8 cellular contexts compared by ENCODE assay signal in genomic region chr6:30688569-30688968, GRCh38. TPM values are rescaled to one million over a fixed set of nuclear protein-coding genes. Genes with fewer than 3 reads are reported as not detected.
DNase-seq lines count a peak whose midpoint lies in the region; ATAC-seq and TF ChIP-seq lines count a peak whose summit lies in the region.

No MANE protein-coding gene starts in this region.

- H3K4me2 ChIP-seq in hepatocyte, result peak overlapping the region; percentile 93

- H3K4me1 ChIP-seq in hepatocyte (ENCODE audit: insufficient read depth) (peaks cover 28% of the 10 kb centered on the region), stomach smooth muscle (ENCODE audit: control insufficient read depth, insufficient read depth, low read length) (peaks cover 54% of the 10 kb centered on the region)

- H3K27ac Mint-ChIP-seq in T-helper 2 cell treated with Interferon-gamma antibody and Interleukin-4, amounts not matched to agents 5 μg/mL and 100 μg/mL, for 36 hours, result peak overlapping the region; percentile 93
- H3K27ac Mint-ChIP-seq in WTC11, result no peak overlapping the region

- H3K36me3 Mint-ChIP-seq in T-helper 2 cell treated with Interferon-gamma antibody and Interleukin-4, amounts not matched to agents 5 μg/mL and 100 μg/mL, for 36 hours (ENCODE audit: low read depth), result peaks cover 33% of the 10 kb centered on the region
- H3K36me3 Mint-ChIP-seq in WTC11, result peaks cover 3% of the 10 kb centered on the region; the same call in 1 of the 2 replicates

- H3K27me3 Mint-ChIP-seq in T-helper 2 cell treated with Interferon-gamma antibody and Interleukin-4, amounts not matched to agents 5 μg/mL and 100 μg/mL, for 36 hours (ENCODE audit: low read depth), result no peaks in the 10 kb centered on the region
- H3K27me3 Mint-ChIP-seq in WTC11 (ENCODE audit: low read depth), result no peaks in the 10 kb centered on the region

- H4K20me1 ChIP-seq in hepatocyte (ENCODE audit: insufficient read depth, poor library complexity, severe bottlenecking), result peaks cover 4% of the 10 kb centered on the region

- no peak for DNase-seq in T-helper 2 cell treated with Interferon-gamma antibody and Interleukin-4, amounts not matched to agents 5 μg/mL and 100 μg/mL, for 36 hours (ENCODE audit: low spot score)
- DNase-seq in T-helper 2 cell (no peak), WTC11 (ENCODE audit: low spot score) (no peak), hepatocyte (ENCODE audit: low spot score) (no peak), HEK293T (ENCODE audit: extremely low spot score) (no peak)
- DNase-seq in stimulated activated CD4-positive, alpha-beta T cell treated with anti-CD3 and anti-CD28 coated beads, Interleukin-2, amount 100 ng/mL, for 48 hours, result no peak

- H3K4me1 Mint-ChIP-seq in T-helper 2 cell treated with Interferon-gamma antibody and Interleukin-4, amounts not matched to agents 5 μg/mL and 100 μg/mL, for 36 hours (ENCODE audit: low read depth), result peaks cover 40% of the 10 kb centered on the region
- H3K4me1 Mint-ChIP-seq in WTC11, result peaks cover 62% of the 10 kb centered on the region

- peak overlapping the region; percentile 98 for H3K27ac ChIP-seq in hepatocyte
- peak overlapping the region; percentile 98 for H3K27ac ChIP-seq in stomach smooth muscle (ENCODE audit: low read length)

- no peaks in the 10 kb centered on the region for H3K36me3 ChIP-seq in hepatocyte (replicated peaks; ENCODE audit: insufficient read depth, low read depth)
- H3K36me3 ChIP-seq in stomach smooth muscle (ENCODE audit: control insufficient read depth in 2 of 2, insufficient read depth in 2 of 2, low read length in 2 of 2), result no peaks in the 10 kb centered on the region

- TF ChIP-seq CTCF in WTC11 (IDR thresholded peaks at IDR 0.05) (no peak), hepatocyte (IDR thresholded peaks at IDR 0.05; ENCODE audit: poor library complexity) (no peak)

- H3K4me3 ChIP-seq in hepatocyte (no peak overlapping the region), stomach smooth muscle (ENCODE audit: low read length in 2 of 2) (peak overlapping the region in 1 of 2 donors; percentile 96)

- H3K9me3 Mint-ChIP-seq in T-helper 2 cell treated with Interferon-gamma antibody and Interleukin-4, amounts not matched to agents 5 μg/mL and 100 μg/mL, for 36 hours, result no peaks in the 10 kb centered on the region
- H3K9me3 Mint-ChIP-seq in WTC11, result no peaks in the 10 kb centered on the region

- CTCF ChIA-PET in WTC11 (lab: Charles Lee), result interaction anchor here (1.7 to 2.8 kb wide), 3 partner anchors 10 to 33 kb away, joined by 13 to 42 read pairs (median 14); partner anchors contain the start of gene DHX16
- CTCF ChIA-PET in HEK293T (lab: Yijun Ruan, JAX), result interaction anchor here (0.7 to 1.9 kb wide), 3 partner anchors 9 to 42 kb away, joined by 3 to 6 read pairs (median 4); no protein-coding TSS in a partner anchor

- H3K4me3 Mint-ChIP-seq in T-helper 2 cell treated with Interferon-gamma antibody and Interleukin-4, amounts not matched to agents 5 μg/mL and 100 μg/mL, for 36 hours, result peak overlapping the region; percentile 96
- H3K4me3 Mint-ChIP-seq in WTC11, result peak overlapping the region; percentile 80

- POLR2A ChIA-PET in WTC11 (lab: Charles Lee), result interaction anchor here (0.8 to 2.6 kb wide), 4 partner anchors 23 to 192 kb away, joined by 3 to 5 read pairs (median 4); partner anchors contain the start of genes GNL1, MRPS18B and PPP1R10
- POLR2A ChIA-PET in HEK293T (lab: Yijun Ruan, JAX), result interaction anchor here (1.4 to 6.3 kb wide), 4 partner anchors 16 to 34 kb away, joined by 4 to 101 read pairs (median 32); partner anchors contain the start of gene MDC1

- no peak for ATAC-seq in WTC11
- ATAC-seq in HG03439 (IDR thresholded peaks at IDR 0.05; ENCODE audit: unreplicated experiment), result no peak

- H3K27me3 ChIP-seq in hepatocyte, result no peaks in the 10 kb centered on the region
- no peaks in the 10 kb centered on the region for H3K27me3 ChIP-seq in stomach smooth muscle (ENCODE audit: control insufficient read depth in 1 of 2, insufficient read depth in 2 of 2, low read length in 2 of 2)

- peaks cover 46% of the 10 kb centered on the region for H3K79me2 ChIP-seq in hepatocyte

- H3K9me3 ChIP-seq in hepatocyte (ENCODE audit: low read depth) (no peaks in the 10 kb centered on the region), stomach smooth muscle (ENCODE audit: control insufficient read depth in 2 of 2, low read length in 2 of 2) (no peaks in the 10 kb centered on the region)

- WGBS in hepatocyte (ENCODE audit: low lambda C conversion rate, missing lambda C conversion rate), result 94% methylated on average over 9 of the region's 9 CpGs

- no peaks in the 10 kb centered on the region for H3K9me2 ChIP-seq in hepatocyte (replicated peaks; ENCODE audit: insufficient read depth)

- no peak overlapping the region for H2AFZ ChIP-seq in hepatocyte

- H3K9ac ChIP-seq in stomach smooth muscle (ENCODE audit: low read length in 2 of 2), result peak overlapping the region; percentile 89 to 97

TF ChIP-seq in WTC11, 78 proteins besides CTCF, POLR2A, EP300 and RAD21:
- no peak for TF ChIP-seq ZMAT4 (CRISPR knock-in tag; IDR thresholded peaks at IDR 0.05)
- TF ChIP-seq MXD4 (CRISPR knock-in tag; IDR thresholded peaks at IDR 0.05; ENCODE audit: borderline replicate concordance), result no peak
- TF ChIP-seq FOXJ3 (CRISPR knock-in tag; IDR thresholded peaks at IDR 0.05; ENCODE audit: borderline replicate concordance), result no peak
TF ChIP-seq in WTC11: peak in this region for 0.

TF ChIP-seq in HEK293T, 16 proteins besides CTCF, POLR2A, EP300 and RAD21:
- TF ChIP-seq SUZ12 (IDR thresholded peaks at IDR 0.05) (no peak), SP1 (IDR thresholded peaks at IDR 0.05) (no peak)

RNA-seq across cellular contexts. Expression of gene PPP1R18, which starts 2.1 kb away (rescaled TPM):
- total RNA-seq in WTC11 (2021) (25.6 to 36.5 TPM (median 26.2 TPM) in 3 replicates), hepatocyte (12.0 and 13.2 TPM in 2 replicates)
- polyA plus RNA-seq in hepatocyte, result 11.3 and 11.7 TPM in 2 replicates

RNA-seq across cellular contexts. Expression of gene NRM, which starts 2.2 kb away (rescaled TPM):
- total RNA-seq in WTC11 (2021) (31.2 to 33.3 TPM (median 31.3 TPM) in 3 replicates), hepatocyte (7.2 and 7.8 TPM in 2 replicates)
- polyA plus RNA-seq in hepatocyte, result 17.2 and 21.0 TPM in 2 replicates

RNA-seq across cellular contexts. Expression of gene DHX16, which starts 15.8 kb away (rescaled TPM):
- total RNA-seq in WTC11 (2021) (27.3 to 32.2 TPM (median 30.6 TPM) in 3 replicates), hepatocyte (18.2 and 19.4 TPM in 2 replicates)
- 28.4 and 31.4 TPM in 2 replicates for polyA plus RNA-seq in hepatocyte

RNA-seq across cellular contexts. Expression of gene MDC1, which starts 28.5 kb away (rescaled TPM):
- 95.9 to 100 TPM (median 97.9 TPM) in 3 replicates for total RNA-seq in WTC11 (2021)
- 3.3 and 8.7 TPM in 2 replicates for total RNA-seq in hepatocyte
- polyA plus RNA-seq in hepatocyte, result 9.8 and 9.9 TPM in 2 replicates

RNA-seq across cellular contexts. Expression of gene TUBB, which starts 31.6 kb away (rescaled TPM):
- total RNA-seq in WTC11 (2021) (1,503 to 1,570 TPM (median 1,542 TPM) in 3 replicates), hepatocyte (460 and 470 TPM in 2 replicates)
- polyA plus RNA-seq in hepatocyte, result 414 and 433 TPM in 2 replicates
